In genomic region chr14:20683896-20684661, GRCh38 we compare ENCODE assay signal across 8 cellular contexts. TPM values are rescaled to one million over a fixed set of nuclear protein-coding genes. Genes with fewer than 3 reads are reported as not detected.
DNase-seq lines count a peak whose midpoint lies in the region; ATAC-seq and TF ChIP-seq lines count a peak whose summit lies in the region.

Gene RNASE4, plus strand, starts transcription at chr14:20684560. Its CDS starts 14,812 bp downstream, at chr14:20699372.

- no peaks in the 10 kb centered on the region for H3K36me3 Mint-ChIP-seq in activated naive CD4-positive, alpha-beta T cell treated with anti-CD3 and anti-CD28 coated beads, Interleukin-2, amount 50 U/mL, for 24 hours
- no peaks in the 10 kb centered on the region for H3K36me3 Mint-ChIP-seq in glutamatergic neuron (ENCODE audit: unreplicated experiment)

- DNase-seq in SK-N-MC (ENCODE audit: low read depth, low spot score) = no peak
- peak; percentile 75 for DNase-seq in glutamatergic neuron
- DNase-seq in osteoblast (ENCODE audit: insufficient read length, low spot score, missing footprints) = peak; percentile 89
- DNase-seq in superior temporal gyrus (ENCODE audit: extremely low spot score) = peak; percentile 95

- H3K27ac ChIP-seq in BLaER1 treated with 17β-estradiol and CSF1 and Interleukin-3, amounts not matched to agents 10 nM and 100 nM = peak within 1 kb of the TSS; percentile 86 to 98 (median 94)
- peak within 1 kb of the TSS; percentile 87 for H3K27ac ChIP-seq in HUES48 (ENCODE audit: low read depth, low read length)
- peak within 1 kb of the TSS; percentile 99 for H3K27ac ChIP-seq in SK-N-MC
- H3K27ac ChIP-seq in osteoblast (ENCODE audit: low read depth, low read length) = peak within 1 kb of the TSS; percentile 99

- H3K4me1 Mint-ChIP-seq in activated naive CD4-positive, alpha-beta T cell treated with anti-CD3 and anti-CD28 coated beads, Interleukin-2, amount 50 U/mL, for 24 hours = peaks cover 30% of the 10 kb centered on the region
- H3K4me1 Mint-ChIP-seq in glutamatergic neuron (ENCODE audit: low read depth, unreplicated experiment) = peaks cover 9% of the 10 kb centered on the region

- H3K27ac Mint-ChIP-seq in activated naive CD4-positive, alpha-beta T cell treated with anti-CD3 and anti-CD28 coated beads, Interleukin-2, amount 50 U/mL, for 24 hours = peak within 1 kb of the TSS; percentile 73
- peak within 1 kb of the TSS; percentile 69 for H3K27ac Mint-ChIP-seq in glutamatergic neuron (ENCODE audit: unreplicated experiment)

- peak within 1 kb of the TSS; percentile 69 to 84 (median 77) for H3K4me3 ChIP-seq in BLaER1 treated with 17β-estradiol and CSF1 and Interleukin-3, amounts not matched to agents 10 nM and 100 nM
- H3K4me3 ChIP-seq in HUES48 (ENCODE audit: low read depth, low read length) = peak within 1 kb of the TSS; percentile 91
- H3K4me3 ChIP-seq in SK-N-MC = peak within 1 kb of the TSS; percentile 100
- peak within 1 kb of the TSS; percentile 97 for H3K4me3 ChIP-seq in osteoblast (ENCODE audit: insufficient read depth, low read length)

- TF ChIP-seq CTCF in glutamatergic neuron (IDR thresholded peaks at IDR 0.05; ENCODE audit: partially characterized antibody, unreplicated experiment) (no peak), osteoblast (IDR thresholded peaks at IDR 0.05; ENCODE audit: extremely low read depth, low read depth, low read length) (no peak)

- no peaks in the 10 kb centered on the region for H3K79me2 ChIP-seq in osteoblast (ENCODE audit: insufficient read depth, low read length)

- ATAC-seq in GM19324 (IDR thresholded peaks at IDR 0.05; ENCODE audit: low FRiP score, unreplicated experiment) = peak; percentile 25

- no peaks in the 10 kb centered on the region for H3K27me3 Mint-ChIP-seq in activated naive CD4-positive, alpha-beta T cell treated with anti-CD3 and anti-CD28 coated beads, Interleukin-2, amount 50 U/mL, for 24 hours
- H3K27me3 Mint-ChIP-seq in glutamatergic neuron (ENCODE audit: unreplicated experiment) = peaks cover 2% of the 10 kb centered on the region

- no peaks in the 10 kb centered on the region for H3K27me3 ChIP-seq in BLaER1 treated with 17β-estradiol and CSF1 and Interleukin-3, amounts not matched to agents 10 nM and 100 nM
- H3K27me3 ChIP-seq in HUES48 (ENCODE audit: control insufficient read depth, insufficient read depth, low read length) = no peaks in the 10 kb centered on the region
- no peaks in the 10 kb centered on the region for H3K27me3 ChIP-seq in osteoblast (ENCODE audit: insufficient read depth, low read length)

- peak within 1 kb of the TSS; percentile 87 to 99 (median 95) for H3K4me2 ChIP-seq in BLaER1 treated with 17β-estradiol and CSF1 and Interleukin-3, amounts not matched to agents 10 nM and 100 nM
- H3K4me2 ChIP-seq in osteoblast (ENCODE audit: insufficient read depth, low read length) = peak within 1 kb of the TSS; percentile 88

- peak within 1 kb of the TSS; percentile 98 for H2AFZ ChIP-seq in osteoblast (ENCODE audit: low read length)

- H3K4me3 Mint-ChIP-seq in activated naive CD4-positive, alpha-beta T cell treated with anti-CD3 and anti-CD28 coated beads, Interleukin-2, amount 50 U/mL, for 24 hours = peak within 1 kb of the TSS; percentile 50
- H3K4me3 Mint-ChIP-seq in glutamatergic neuron (ENCODE audit: unreplicated experiment) = no peak within 1 kb of the TSS

- H3K9ac ChIP-seq in BLaER1 treated with 17β-estradiol and CSF1 and Interleukin-3, amounts not matched to agents 10 nM and 100 nM = peak within 1 kb of the TSS; percentile 87 to 96 (median 93)
- H3K9ac ChIP-seq in HUES48 (ENCODE audit: low read depth, low read length) (peak within 1 kb of the TSS; percentile 55), SK-N-MC (ENCODE audit: insufficient read length) (peak within 1 kb of the TSS; percentile 99)

- H3K9me3 Mint-ChIP-seq in activated naive CD4-positive, alpha-beta T cell treated with anti-CD3 and anti-CD28 coated beads, Interleukin-2, amount 50 U/mL, for 24 hours = no peaks in the 10 kb centered on the region
- H3K9me3 Mint-ChIP-seq in glutamatergic neuron (ENCODE audit: unreplicated experiment) = peaks cover 9% of the 10 kb centered on the region

- H3K9me3 ChIP-seq in BLaER1 treated with 17β-estradiol and CSF1 and Interleukin-3, amounts not matched to agents 10 nM and 100 nM (replicated peaks in 1 of 11) = no peaks in the 10 kb centered on the region
- H3K9me3 ChIP-seq in HUES48 (ENCODE audit: control insufficient read depth, insufficient read depth, low read length) (no peaks in the 10 kb centered on the region), SK-N-MC (ENCODE audit: low read depth, low read length) (no peaks in the 10 kb centered on the region), osteoblast (ENCODE audit: low read depth, low read length) (no peaks in the 10 kb centered on the region)

- H4K20me1 ChIP-seq in BLaER1 treated with 17β-estradiol and CSF1 and Interleukin-3, amounts not matched to agents 10 nM and 100 nM = no peaks in the 10 kb centered on the region
- H4K20me1 ChIP-seq in osteoblast (ENCODE audit: insufficient read depth, low read length) = no peaks in the 10 kb centered on the region

- H3K4me1 ChIP-seq in BLaER1 treated with 17β-estradiol and CSF1 and Interleukin-3, amounts not matched to agents 10 nM and 100 nM = peaks cover 33 to 44% (median 39%) of the 10 kb centered on the region in 10 experiments
- H3K4me1 ChIP-seq in HUES48 (ENCODE audit: control insufficient read depth, insufficient read depth, low read length) (peaks cover 14% of the 10 kb centered on the region), osteoblast (ENCODE audit: insufficient read depth, low read length) (peaks cover 27% of the 10 kb centered on the region)

- no peaks in the 10 kb centered on the region for H3K36me3 ChIP-seq in BLaER1 treated with 17β-estradiol and CSF1 and Interleukin-3, amounts not matched to agents 10 nM and 100 nM
- H3K36me3 ChIP-seq in HUES48 (ENCODE audit: control insufficient read depth, insufficient read depth, low read length) = no peaks in the 10 kb centered on the region
- H3K36me3 ChIP-seq in SK-N-MC (ENCODE audit: insufficient read depth, low read length) = no peaks in the 10 kb centered on the region
- no peaks in the 10 kb centered on the region for H3K36me3 ChIP-seq in osteoblast (ENCODE audit: insufficient read depth, low read length)

RNA-seq across cellular contexts. Expression of gene RNASE4, which starts in this region (rescaled TPM):
- 1.7 TPM for total RNA-seq in glutamatergic neuron (ENCODE audit: unreplicated experiment)
- total RNA-seq in osteoblast = 18.1 and 24.2 TPM in 2 replicates
